ENCODE assay signal across 12 cellular contexts in the genomic region with DNA sequence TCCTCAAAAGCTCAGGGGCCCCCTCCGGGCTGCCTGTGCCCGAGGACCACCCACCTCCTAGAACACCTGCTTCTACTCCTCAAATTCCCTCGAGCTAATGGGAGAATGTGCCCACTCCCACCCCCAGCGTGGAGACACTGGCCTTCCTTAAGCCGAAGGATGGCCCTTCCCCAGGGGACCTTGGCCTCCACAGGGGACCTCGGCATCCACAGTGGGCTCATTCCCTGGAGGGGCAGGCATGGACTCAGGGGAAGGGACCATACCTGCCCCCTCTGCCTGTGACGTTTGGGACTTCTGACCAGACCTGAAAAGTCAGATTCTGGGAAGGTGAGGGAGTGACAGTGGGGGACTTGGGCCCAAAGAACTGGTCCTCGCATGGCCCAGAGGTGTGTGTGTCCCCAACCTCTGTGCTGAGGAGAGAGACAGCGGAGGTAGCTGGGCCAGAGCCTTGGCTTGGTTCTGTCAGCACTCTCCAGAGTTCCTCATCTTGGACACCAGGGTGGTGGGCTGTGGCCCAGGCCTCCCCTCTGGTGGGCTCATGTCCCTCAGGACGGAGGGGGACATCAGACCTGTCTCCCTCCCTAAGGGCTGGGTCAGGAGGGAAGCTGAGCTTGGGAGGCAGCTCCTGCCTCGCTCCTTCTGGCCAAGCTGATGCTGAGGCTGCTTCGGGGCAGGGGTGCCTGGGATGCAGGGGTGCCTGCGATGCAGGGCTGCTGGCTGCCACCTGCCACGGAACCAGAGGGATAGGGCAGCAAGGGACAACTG.
DNase-seq lines count a peak whose midpoint lies in the region; ATAC-seq and TF ChIP-seq lines count a peak whose summit lies in the region.
"Had no signal": no experiment of that assay in that cellular context is flagged by ENCODE, and none has a peak within 500 bp of the region (broad histone marks: within the 10 kb centered on the region; RNA-seq: fewer than 3 reads in every experiment).

No MANE protein-coding gene starts in this region.

- H3K9me2 ChIP-seq in GM23338 (ENCODE audit: insufficient read depth), result no peaks in the 10 kb centered on the region

- H3K4me1 ChIP-seq in GM23338 (ENCODE audit: insufficient read depth), result peaks cover 12% of the 10 kb centered on the region
- peaks cover 39% of the 10 kb centered on the region for H3K4me1 ChIP-seq in parathyroid adenoma

- no peak overlapping the region for H3K9ac ChIP-seq in parathyroid adenoma

- H3K27ac ChIP-seq in GM23338 (ENCODE audit: low read depth) (no peak overlapping the region), parathyroid adenoma (peak overlapping the region; percentile 47)
- H3K27ac ChIP-seq: hepatocyte had no signal

- H3K9me3 Mint-ChIP-seq in activated CD8-positive, alpha-beta memory T cell treated with anti-CD3 and anti-CD28 coated beads, Interleukin-2, amount 10 ng/mL, durations not matched to agents 7 days and 5 days (ENCODE audit: low read depth), result no peaks in the 10 kb centered on the region
- H3K9me3 Mint-ChIP-seq in GM23338, result no peaks in the 10 kb centered on the region
- H3K9me3 Mint-ChIP-seq in activated T-helper 17 cell treated with anti-CD3 and anti-CD28 coated beads, Interleukin-2, amount 50 U/mL, for 72 hours, result no peaks in the 10 kb centered on the region

- no peaks in the 10 kb centered on the region for H3K36me3 Mint-ChIP-seq in activated CD8-positive, alpha-beta memory T cell treated with anti-CD3 and anti-CD28 coated beads, Interleukin-2, amount 10 ng/mL, durations not matched to agents 7 days and 5 days
- peaks cover 5% of the 10 kb centered on the region for H3K36me3 Mint-ChIP-seq in GM23338 (ENCODE audit: low read depth)
- H3K36me3 Mint-ChIP-seq in activated T-helper 17 cell treated with anti-CD3 and anti-CD28 coated beads, Interleukin-2, amount 50 U/mL, for 72 hours (ENCODE audit: low read depth), result no peaks in the 10 kb centered on the region

- peak overlapping the region; percentile 48 for H3K27ac Mint-ChIP-seq in activated CD8-positive, alpha-beta memory T cell treated with anti-CD3 and anti-CD28 coated beads, Interleukin-2, amount 10 ng/mL, durations not matched to agents 7 days and 5 days
- peak overlapping the region; percentile 74 for H3K27ac Mint-ChIP-seq in GM23338
- peak overlapping the region; percentile 76 for H3K27ac Mint-ChIP-seq in activated T-helper 17 cell treated with anti-CD3 and anti-CD28 coated beads, Interleukin-2, amount 50 U/mL, for 72 hours

- no peak for TF ChIP-seq CTCF in GM23338 (conservative IDR thresholded peaks at IDR 0.05; ENCODE audit: low read depth in 2 of 2)
- TF ChIP-seq CTCF in parathyroid adenoma (IDR thresholded peaks at IDR 0.05), result no peak

- H3K4me2 ChIP-seq in GM23338 (peak overlapping the region; percentile 41; the same call in 1 of the 2 replicates), parathyroid adenoma (ENCODE audit: low read length) (peak overlapping the region; percentile 16)
- H3K4me2 ChIP-seq: hepatocyte had no signal

- H3K79me2 ChIP-seq in GM23338 (replicated peaks; ENCODE audit: insufficient read depth), result peaks cover 12% of the 10 kb centered on the region
- H3K79me2 ChIP-seq in parathyroid adenoma, result peaks cover 68% of the 10 kb centered on the region
- H3K79me2 ChIP-seq: hepatocyte had no signal

- peaks cover 12% of the 10 kb centered on the region for H3K27me3 Mint-ChIP-seq in activated CD8-positive, alpha-beta memory T cell treated with anti-CD3 and anti-CD28 coated beads, Interleukin-2, amount 10 ng/mL, durations not matched to agents 7 days and 5 days
- peaks cover 19% of the 10 kb centered on the region for H3K27me3 Mint-ChIP-seq in GM23338 (ENCODE audit: insufficient read depth, low read depth, poor library complexity)
- H3K27me3 Mint-ChIP-seq in activated T-helper 17 cell treated with anti-CD3 and anti-CD28 coated beads, Interleukin-2, amount 50 U/mL, for 72 hours, result no peaks in the 10 kb centered on the region

- no peaks in the 10 kb centered on the region for H3K36me3 ChIP-seq in GM23338 (ENCODE audit: insufficient read depth)
- H3K36me3 ChIP-seq in parathyroid adenoma (ENCODE audit: control insufficient read depth, insufficient read depth, low read length), result no peaks in the 10 kb centered on the region

- no peak for ATAC-seq in activated CD8-positive, alpha-beta memory T cell treated with anti-CD3 and anti-CD28 coated beads, Interleukin-2, amount 10 ng/mL, durations not matched to agents 7 days and 5 days
- no peak; the same call in 2 of the 3 replicates for ATAC-seq in GM23338
- no peak for ATAC-seq in activated T-helper 17 cell treated with anti-CD3 and anti-CD28 coated beads, Interleukin-2, amount 50 U/mL, for 72 hours (replicated peaks)
- no peak for ATAC-seq in HG03460 (IDR thresholded peaks at IDR 0.05; ENCODE audit: unreplicated experiment)

- no peaks in the 10 kb centered on the region for H3K9me3 ChIP-seq in parathyroid adenoma (ENCODE audit: control insufficient read depth, low read length)

- no peaks in the 10 kb centered on the region; the same call in 1 of the 2 replicates for H4K20me1 ChIP-seq in GM23338 (replicated peaks; ENCODE audit: insufficient read depth)

- H3K27me3 ChIP-seq in GM23338 (ENCODE audit: insufficient read depth) (no peaks in the 10 kb centered on the region), parathyroid adenoma (ENCODE audit: control insufficient read depth, insufficient read depth, low read length) (no peaks in the 10 kb centered on the region)
- H3K27me3 ChIP-seq: hepatocyte had no signal

- H3F3A ChIP-seq in GM23338 (replicated peaks; ENCODE audit: low read depth), result no peaks in the 10 kb centered on the region

- DNase-seq in activated CD8-positive, alpha-beta memory T cell treated with anti-CD3 and anti-CD28 coated beads, Interleukin-2, amount 10 ng/mL, durations not matched to agents 7 days and 5 days, result no peak
- no peak for DNase-seq in activated CD8-positive, alpha-beta memory T cell treated with anti-CD3 and anti-CD28 coated beads for 24 hours
- DNase-seq in GM23338 (ENCODE audit: low spot score) (no peak), NCI-H1092 treated with DMSO at 0.1 percent for 48 hours (lab: John Stamatoyannopoulos, UW) (no peak), NCI-H774 (lab: John Stamatoyannopoulos, UW) (no peak)
- DNase-seq: activated gamma-delta T cell, C1 segment of cervical spinal cord, NCI-H446 treated with DMSO at 0.1 percent for 48 hours had no signal

- H2AFZ ChIP-seq in GM23338, result no peak overlapping the region
- H2AFZ ChIP-seq in parathyroid adenoma, result no peak overlapping the region
- H2AFZ ChIP-seq: hepatocyte had no signal

- CTCF ChIA-PET in activated CD8-positive, alpha-beta memory T cell treated with anti-CD3 and anti-CD28 coated beads, Interleukin-2, amount 10 ng/mL, durations not matched to agents 7 days and 5 days (lab: Charles Lee), result interaction anchor here (0.9 to 1.7 kb wide), 3 partner anchors 16 to 313 kb away, joined by 3 to 7 read pairs (median 3); no protein-coding TSS in a partner anchor

- no peak overlapping the region for H3K4me3 Mint-ChIP-seq in activated CD8-positive, alpha-beta memory T cell treated with anti-CD3 and anti-CD28 coated beads, Interleukin-2, amount 10 ng/mL, durations not matched to agents 7 days and 5 days
- no peak overlapping the region for H3K4me3 Mint-ChIP-seq in GM23338
- peak overlapping the region; percentile 54 for H3K4me3 Mint-ChIP-seq in activated T-helper 17 cell treated with anti-CD3 and anti-CD28 coated beads, Interleukin-2, amount 50 U/mL, for 72 hours

- H3K4me3 ChIP-seq in GM23338 (no peak overlapping the region), parathyroid adenoma (ENCODE audit: low read depth, low read length) (no peak overlapping the region)
- H3K4me3 ChIP-seq: hepatocyte had no signal

- peaks cover 30% of the 10 kb centered on the region for H3K4me1 Mint-ChIP-seq in activated CD8-positive, alpha-beta memory T cell treated with anti-CD3 and anti-CD28 coated beads, Interleukin-2, amount 10 ng/mL, durations not matched to agents 7 days and 5 days
- peaks cover 40% of the 10 kb centered on the region for H3K4me1 Mint-ChIP-seq in GM23338
- peaks cover 10% of the 10 kb centered on the region for H3K4me1 Mint-ChIP-seq in activated T-helper 17 cell treated with anti-CD3 and anti-CD28 coated beads, Interleukin-2, amount 50 U/mL, for 72 hours

TF ChIP-seq in GM23338, 12 proteins besides CTCF, POLR2A, EP300 and RAD21 (continues in another document):
- no peak for TF ChIP-seq ZNF331 (CRISPR knock-in tag; IDR thresholded peaks at IDR 0.05; ENCODE audit: low read depth)
- no peak for TF ChIP-seq EZH2phosphoT487 (IDR thresholded peaks at IDR 0.05; ENCODE audit: unreplicated experiment)
- TF ChIP-seq JUNB (IDR thresholded peaks at IDR 0.05; ENCODE audit: unreplicated experiment), result no peak
- no peak for TF ChIP-seq CREB1 (CRISPR knock-in tag; IDR thresholded peaks at IDR 0.05; ENCODE audit: low read depth)
- no peak for TF ChIP-seq STAT1 (IDR thresholded peaks at IDR 0.05; ENCODE audit: unreplicated experiment)
- TF ChIP-seq POLR2AphosphoS5 (IDR thresholded peaks at IDR 0.05; ENCODE audit: low read depth), result no peak
- TF ChIP-seq EZH2 (IDR thresholded peaks at IDR 0.05; ENCODE audit: low read depth, unreplicated experiment), result no peak
- TF ChIP-seq, protein P1, sequence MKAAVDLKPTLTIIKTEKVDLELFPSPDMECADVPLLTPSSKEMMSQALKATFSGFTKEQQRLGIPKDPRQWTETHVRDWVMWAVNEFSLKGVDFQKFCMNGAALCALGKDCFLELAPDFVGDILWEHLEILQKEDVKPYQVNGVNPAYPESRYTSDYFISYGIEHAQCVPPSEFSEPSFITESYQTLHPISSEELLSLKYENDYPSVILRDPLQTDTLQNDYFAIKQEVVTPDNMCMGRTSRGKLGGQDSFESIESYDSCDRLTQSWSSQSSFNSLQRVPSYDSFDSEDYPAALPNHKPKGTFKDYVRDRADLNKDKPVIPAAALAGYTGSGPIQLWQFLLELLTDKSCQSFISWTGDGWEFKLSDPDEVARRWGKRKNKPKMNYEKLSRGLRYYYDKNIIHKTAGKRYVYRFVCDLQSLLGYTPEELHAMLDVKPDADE (IDR thresholded peaks at IDR 0.05), result no peak
